In genomic region chr9:116156621-116157314, GRCh38 we compare ENCODE assay signal across 8 cellular contexts. TPM values are rescaled to one million over a fixed set of nuclear protein-coding genes. Genes with fewer than 3 reads are reported as not detected.
DNase-seq lines count a peak whose midpoint lies in the region; ATAC-seq and TF ChIP-seq lines count a peak whose summit lies in the region.

No MANE protein-coding gene starts in this region.

- H3K36me3 Mint-ChIP-seq in neural progenitor cell, result peaks cover 2% of the 10 kb centered on the region

- H2AFZ ChIP-seq in fibroblast of lung (ENCODE audit: low read length) (peak overlapping the region; percentile 82), neural progenitor cell (replicated peaks) (no peak overlapping the region)

- peak overlapping the region; percentile 47 for H3K27ac Mint-ChIP-seq in neural progenitor cell

- H3K36me3 ChIP-seq in NT2/D1 (ENCODE audit: insufficient read depth, insufficient read length, low read length), result peaks cover 20% of the 10 kb centered on the region
- no peaks in the 10 kb centered on the region for H3K36me3 ChIP-seq in fibroblast of lung (ENCODE audit: control insufficient read depth, insufficient read depth, low read length)
- H3K36me3 ChIP-seq in neural progenitor cell, result no peaks in the 10 kb centered on the region

- DNase-seq in HCEC 1CT (peak; percentile 63), NT2/D1 (ENCODE audit: low read depth, low spot score) (peak; percentile 59), fibroblast of lung (ENCODE audit: low read depth in 2 of 2) (peak; percentile 65 to 92), neural progenitor cell (ENCODE audit: low spot score) (peak; percentile 67), T-helper 9 cell (no peak), HPDE6-E6E7 (ENCODE audit: extremely low spot score) (no peak)
- DNase-seq in effector CD4-positive, alpha-beta T cell, result no peak

- H3K4me3 ChIP-seq in NT2/D1 (ENCODE audit: insufficient read length, low read depth) (peak overlapping the region; percentile 41), fibroblast of lung (replicated peaks in 1 of 4; ENCODE audit: control extremely low read depth in 1 of 4, insufficient read depth in 1 of 4, low read depth in 3 of 4, low read length in 4 of 4) (peak overlapping the region; percentile 52 to 94 (median 67)), neural progenitor cell (peak overlapping the region; percentile 7)

- H3K4me1 ChIP-seq in NT2/D1 (ENCODE audit: insufficient read depth, insufficient read length) (no peaks in the 10 kb centered on the region), fibroblast of lung (ENCODE audit: control insufficient read depth, extremely low read depth, insufficient read depth, low read length) (peaks cover 16% of the 10 kb centered on the region), neural progenitor cell (peaks cover 40% of the 10 kb centered on the region)

- H3K27ac ChIP-seq in fibroblast of lung (ENCODE audit: insufficient read depth, low read length) (peak overlapping the region; percentile 79), neural progenitor cell (no peak overlapping the region)

- no peaks in the 10 kb centered on the region for H4K20me1 ChIP-seq in fibroblast of lung (ENCODE audit: control insufficient read depth, extremely low read depth, insufficient read depth, low read length)
- peaks cover 34% of the 10 kb centered on the region for H4K20me1 ChIP-seq in neural progenitor cell (ENCODE audit: low read depth)

- H3K9me3 ChIP-seq in NT2/D1 (ENCODE audit: insufficient read depth, low read length) (no peaks in the 10 kb centered on the region), fibroblast of lung (ENCODE audit: control insufficient read depth, insufficient read depth, low read depth, low read length) (no peaks in the 10 kb centered on the region), neural progenitor cell (ENCODE audit: low read depth) (no peaks in the 10 kb centered on the region)

- H3K9me3 Mint-ChIP-seq in neural progenitor cell, result no peaks in the 10 kb centered on the region

- peaks cover 57% of the 10 kb centered on the region for H3K4me1 Mint-ChIP-seq in neural progenitor cell

- TF ChIP-seq CTCF in fibroblast of lung (conservative IDR thresholded peaks at IDR 0.05 in 1 of 2, IDR thresholded peaks at IDR 0.05 in 1 of 2; ENCODE audit: low read depth in 1 of 2, low read length in 2 of 2), result no peak
- TF ChIP-seq CTCF in neural progenitor cell (IDR thresholded peaks at IDR 0.05), result no peak

- H3K9ac ChIP-seq in NT2/D1 (ENCODE audit: insufficient read length, low read depth) (peak overlapping the region; percentile 47), fibroblast of lung (ENCODE audit: insufficient read depth, low read length) (peak overlapping the region; percentile 38), neural progenitor cell (no peak overlapping the region)

- H3F3A ChIP-seq in neural progenitor cell (ENCODE audit: low read depth), result peaks cover 44% of the 10 kb centered on the region

- peaks cover 5% of the 10 kb centered on the region for H3K27me3 ChIP-seq in NT2/D1 (ENCODE audit: insufficient read depth, insufficient read length)
- no peaks in the 10 kb centered on the region for H3K27me3 ChIP-seq in fibroblast of lung (ENCODE audit: control insufficient read depth, insufficient read depth, low read length)
- H3K27me3 ChIP-seq in neural progenitor cell, result peaks cover 86% of the 10 kb centered on the region

- peak overlapping the region; percentile 99 for H3K4me2 ChIP-seq in fibroblast of lung (ENCODE audit: extremely low read depth, insufficient read depth, low read length)
- peak overlapping the region; percentile 78 for H3K4me2 ChIP-seq in neural progenitor cell

- peaks cover 24% of the 10 kb centered on the region for H3K27me3 Mint-ChIP-seq in neural progenitor cell (ENCODE audit: insufficient read depth, low read depth)

- H3K79me2 ChIP-seq in fibroblast of lung (ENCODE audit: control insufficient read depth, insufficient read depth, low read length) (peaks cover 4% of the 10 kb centered on the region), neural progenitor cell (ENCODE audit: low read depth) (no peaks in the 10 kb centered on the region)

- H3K4me3 Mint-ChIP-seq in neural progenitor cell, result peak overlapping the region; percentile 84

- ATAC-seq in GM19452 (IDR thresholded peaks at IDR 0.05; ENCODE audit: unreplicated experiment), result no peak

RNA-seq across cellular contexts. Expression of gene PAPPA, which starts 3.2 kb away (rescaled TPM):
- total RNA-seq in fibroblast of lung, result 33.4 and 45.7 TPM in 2 replicates
- 5.0 and 8.8 TPM in 2 replicates for polyA plus RNA-seq in fibroblast of lung
- 3.0 and 6.5 TPM in 2 replicates for polyA plus RNA-seq in fibroblast of lung (2012)
- polyA minus RNA-seq in fibroblast of lung (ENCODE audit: low replicate concordance), result 21.7 and 27.5 TPM in 2 replicates
- 0.15 and 0.65 TPM in 2 replicates for total RNA-seq in neural progenitor cell (ENCODE audit: low replicate concordance)

Comparison
In these comparisons a context has a peak if more than half of its experiments do, and no peak if none do; other contexts are left out.
1. DNase-seq: peak in HCEC 1CT (single experiment), NT2/D1 (single experiment), fibroblast of lung (2 of 2) and neural progenitor cell (single experiment); none in effector CD4-positive, alpha-beta T cell (single experiment), T-helper 9 cell (single experiment) and HPDE6-E6E7 (single experiment).
2. H3K4me3 ChIP-seq: peak in every context shown above with its lines; median percentile 67 in fibroblast of lung; 41 in NT2/D1; 7 in neural progenitor cell.
3. RNA of gene PAPPA, which starts 3.2 kb away (total RNA-seq): 33.4 to 45.7 TPM in fibroblast of lung; 0.15 to 0.65 TPM in neural progenitor cell; every median in the first group is over 10 times any median in the second.